1 cellular context compared by ENCODE assay signal in genomic region chr13:24627090-24627714, GRCh38.
TF ChIP-seq lines count a peak whose summit lies in the region.

No MANE protein-coding gene starts in this region.

TF ChIP-seq in GM12878, 131 proteins besides CTCF, POLR2A, EP300 and RAD21 (continued from another document):
- no peak for TF ChIP-seq MYB (IDR thresholded peaks at IDR 0.05; ENCODE audit: borderline replicate concordance, low read depth, low read length)
- TF ChIP-seq CEBPB (IDR thresholded peaks at IDR 0.05; ENCODE audit: borderline replicate concordance in 1 of 2, low read depth in 2 of 2, low read length in 2 of 2) = no peak
